Comparison of ENCODE assay signal across 11 cellular contexts in the genomic region with DNA sequence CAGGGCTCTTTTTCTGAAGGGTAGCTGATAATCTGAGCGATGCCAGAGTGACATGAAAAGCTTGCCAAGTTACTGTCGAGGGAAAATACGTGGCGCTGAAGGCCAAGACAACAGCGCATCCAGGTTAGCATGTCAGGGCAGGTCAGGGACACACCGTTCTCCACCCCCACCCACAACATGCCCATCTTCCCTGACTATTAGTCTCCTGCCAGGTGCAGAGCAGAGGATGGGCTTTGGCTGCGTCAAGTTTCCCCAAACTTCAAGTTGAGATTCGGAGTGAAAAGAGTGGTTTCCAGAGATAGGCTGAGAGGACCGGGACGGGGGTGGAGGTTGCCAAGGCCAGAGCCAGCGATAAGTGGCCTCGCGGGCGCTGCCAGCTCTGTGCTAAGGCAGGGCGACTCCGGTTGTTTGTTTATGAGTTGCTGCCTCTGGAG. TPM values are rescaled to one million over a fixed set of nuclear protein-coding genes. Genes with fewer than 3 reads are reported as not detected.
DNase-seq lines count a peak whose midpoint lies in the region; ATAC-seq and TF ChIP-seq lines count a peak whose summit lies in the region.
"Had no signal": no experiment of that assay in that cellular context is flagged by ENCODE, and none has a peak within 500 bp of the region (broad histone marks: within the 10 kb centered on the region; RNA-seq: fewer than 3 reads in every experiment).

No MANE protein-coding gene starts in this region.

- in situ Hi-C loops in GM13977 (cut with MboI; ENCODE audit: low pct_unique_long_range_greater_than_20kb, low sequenced_read_pairs, unreplicated experiment) (no loop called here), gastrocnemius medialis (cut with MboI; ENCODE audit: low sequenced_read_pairs in 4 of 4) (no loop called here)

- peaks cover 0 to 9% of the 10 kb centered on the region in 2 donors for H3K4me1 ChIP-seq in ascending aorta
- no peaks in the 10 kb centered on the region for H3K4me1 ChIP-seq in iPS DF 6.9 (ENCODE audit: control insufficient read depth, insufficient read depth, low read length)
- peaks cover 3 to 9% of the 10 kb centered on the region in 2 donors for H3K4me1 ChIP-seq in gastrocnemius medialis

- no peak for TF ChIP-seq CTCF in GM13977 (IDR thresholded peaks at IDR 0.05; ENCODE audit: extremely low read depth, insufficient read depth, missing control alignments)
- no peak for TF ChIP-seq CTCF in ascending aorta (IDR thresholded peaks at IDR 0.05)
- no peak for TF ChIP-seq CTCF in gastrocnemius medialis (IDR thresholded peaks at IDR 0.05 in 4 of 5, conservative IDR thresholded peaks at IDR 0.05 in 1 of 5)

- DNase-seq in GM13977 (ENCODE audit: low spot score) (peak; percentile 17), ascending aorta (ENCODE audit: low spot score in 2 of 2) (no peak), iPS DF 6.9 (ENCODE audit: low read depth, low spot score) (no peak), gastrocnemius medialis (no peak), SW480 (ENCODE audit: low spot score) (no peak), NCI-H345 treated with DMSO at 0.1 percent for 48 hours (lab: John Stamatoyannopoulos, UW; ENCODE audit: unreplicated experiment) (no peak)
- DNase-seq in activated CD4-positive, alpha-beta T cell treated with anti-CD3 and anti-CD28 coated beads for 1 hour, result no peak
- no peak for DNase-seq in central memory CD4-positive, alpha-beta T cell
- DNase-seq: activated naive CD8-positive, alpha-beta T cell treated with anti-CD3 and anti-CD28 coated beads, Interleukin-2, amount 50 U/mL, for 24 hours; immature natural killer cell had no signal

- no peak for ATAC-seq in gastrocnemius medialis
- ATAC-seq: activated naive CD8-positive, alpha-beta T cell treated with anti-CD3 and anti-CD28 coated beads, Interleukin-2, amount 50 U/mL, for 24 hours had no signal

- H3K27me3 ChIP-seq in ascending aorta, result peaks cover 4% of the 10 kb centered on the region
- H3K27me3 ChIP-seq in iPS DF 6.9 (ENCODE audit: control insufficient read depth, insufficient read depth, low read length), result peaks cover 18% of the 10 kb centered on the region
- H3K27me3 ChIP-seq in gastrocnemius medialis, result peaks cover 46 to 66% (median 58%) of the 10 kb centered on the region in 3 donors

- no peak for TF ChIP-seq POLR2A in gastrocnemius medialis (IDR thresholded peaks at IDR 0.05)

- WGBS in iPS DF 6.9 (ENCODE audit: insufficient coverage, insufficient read length), result no CpG with 5 or more reads among the region's 16 CpGs

- H3K36me3 ChIP-seq in ascending aorta, result no peaks in the 10 kb centered on the region
- no peaks in the 10 kb centered on the region for H3K36me3 ChIP-seq in iPS DF 6.9 (ENCODE audit: control insufficient read depth, insufficient read depth, low read length)
- no peaks in the 10 kb centered on the region for H3K36me3 ChIP-seq in gastrocnemius medialis

- no peaks in the 10 kb centered on the region for H3K9me3 ChIP-seq in ascending aorta
- H3K9me3 ChIP-seq in iPS DF 6.9 (ENCODE audit: control insufficient read depth, insufficient read depth, low read length), result no peaks in the 10 kb centered on the region
- no peaks in the 10 kb centered on the region for H3K9me3 ChIP-seq in gastrocnemius medialis

- H3K27ac ChIP-seq in ascending aorta, result no peak overlapping the region
- H3K27ac ChIP-seq in iPS DF 6.9 (ENCODE audit: low read length), result no peak overlapping the region
- peak overlapping the region in 2 of 4 donors; percentile 20 to 29 for H3K27ac ChIP-seq in gastrocnemius medialis

- H3K4me3 ChIP-seq in ascending aorta (peak overlapping the region; percentile 63 to 82), iPS DF 6.9 (ENCODE audit: low read length) (peak overlapping the region; percentile 42; the same call in 1 of the 2 replicates), gastrocnemius medialis (peak overlapping the region; percentile 49 to 57 (median 54))

- intact Hi-C loops in ascending aorta (cut with DNase I) (no loop called here), gastrocnemius medialis (cut with DNase I; ENCODE audit: low total_unique reads) (no loop called here)

RNA-seq across cellular contexts. Expression of gene TRHDE, which starts 1.7 kb away (rescaled TPM):
- 34.0 TPM for total RNA-seq in ascending aorta
- 1 to 10 TPM in 2 of 4 donors, under 1 TPM in 2; 0.17 to 3.4 (median 0.88) TPM for total RNA-seq in gastrocnemius medialis
- total RNA-seq: T-helper 1 cell treated with Interleukin-12 subunit alpha and Interleukin-12 subunit beta and Interleukin-4 antibody, amounts not matched to agents 30 ng/mL and 1 ng/mL, for 36 hours had no signal
